In the genomic region with DNA sequence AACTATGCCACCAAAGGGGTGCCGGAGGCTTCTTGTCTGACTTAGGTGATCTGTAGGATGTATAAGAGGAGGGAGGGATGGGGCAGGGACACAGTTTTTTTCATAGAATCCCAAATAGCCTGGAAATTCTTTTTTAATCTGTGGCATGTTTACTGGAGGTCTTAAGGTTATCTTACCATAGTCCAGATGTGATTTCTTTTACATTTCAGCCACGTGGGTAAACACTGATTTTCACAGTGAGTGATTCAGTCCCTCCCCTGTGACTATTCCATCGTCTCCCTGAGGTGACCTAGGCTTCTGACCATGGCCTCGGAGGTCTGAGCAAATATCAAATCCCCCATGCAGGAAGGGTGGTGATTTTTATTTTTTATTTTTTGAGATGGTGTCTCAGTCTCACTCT, we compare ENCODE assay signal across 27 cellular contexts.
DNase-seq lines count a peak whose midpoint lies in the region; ATAC-seq and TF ChIP-seq lines count a peak whose summit lies in the region.
"Had no signal": no experiment of that assay in that cellular context is flagged by ENCODE, and none has a peak within 500 bp of the region (broad histone marks: within the 10 kb centered on the region; RNA-seq: fewer than 3 reads in every experiment).

No MANE protein-coding gene starts in this region.

- peaks cover 65% of the 10 kb centered on the region for H3K36me3 Mint-ChIP-seq in nephron progenitor cell (ENCODE audit: low read depth)
- H3K36me3 Mint-ChIP-seq: CD8-positive, alpha-beta T cell; T-cell had no signal

- peaks cover 7% of the 10 kb centered on the region for H3K9me3 Mint-ChIP-seq in nephron progenitor cell
- H3K9me3 Mint-ChIP-seq: CD8-positive, alpha-beta T cell; HFFc6; T-cell had no signal

- H3K4me3 Mint-ChIP-seq in nephron progenitor cell: no peak overlapping the region
- H3K4me3 Mint-ChIP-seq: B cell; CD8-positive, alpha-beta T cell; HFFc6; T-cell had no signal

- H3K36me3 ChIP-seq in MG63: no peaks in the 10 kb centered on the region
- H3K36me3 ChIP-seq: SJSA1 had no signal

- CTCF ChIA-PET in RWPE1 (lab: Yijun Ruan, JAX): no interaction called here

- no peak overlapping the region for H3K4me3 ChIP-seq in fibroblast of villous mesenchyme (ENCODE audit: low read depth, low read length)
- H3K4me3 ChIP-seq in MG63: no peak overlapping the region
- no peak overlapping the region for H3K4me3 ChIP-seq in coronary artery
- H3K4me3 ChIP-seq: SJSA1 had no signal

- peaks cover 45% of the 10 kb centered on the region for H3K4me1 Mint-ChIP-seq in nephron progenitor cell
- H3K4me1 Mint-ChIP-seq: B cell, T-cell had no signal

- DNase-seq in HuH-7 (ENCODE audit: low spot score) (peak; percentile 40), fibroblast of villous mesenchyme (ENCODE audit: low read depth) (peak; percentile 69), nephron progenitor cell (no peak), MG63 (no peak), RWPE1 (ENCODE audit: low spot score) (no peak), coronary artery (ENCODE audit: low spot score) (no peak)
- DNase-seq: CD8-positive, alpha-beta T cell; DMS 273 treated with DMSO at 0.1 percent for 48 hours; DMS79; EL; GF-D8; H7; HFFc6; Karpas-422; NCI-H1092 treated with DMSO at 0.1 percent for 48 hours; NCI-H1436; NCI-H1930; NCI-H2107; NCI-H524; NCI-H774; PC-3; Right ventricle myocardium superior; T-cell had no signal

- TF ChIP-seq CTCF in fibroblast of villous mesenchyme (IDR thresholded peaks at IDR 0.05; ENCODE audit: insufficient read depth, low read depth, low read length): no peak
- no peak for TF ChIP-seq CTCF in nephron progenitor cell (IDR thresholded peaks at IDR 0.05)
- no peak for TF ChIP-seq CTCF in RWPE1 (conservative IDR thresholded peaks at IDR 0.05; ENCODE audit: low read depth)
- no peak for TF ChIP-seq CTCF in coronary artery (IDR thresholded peaks at IDR 0.05)

- no peaks in the 10 kb centered on the region for H3K9me3 ChIP-seq in MG63
- H3K9me3 ChIP-seq: SJSA1 had no signal

- no peak for ATAC-seq in HG03135 (IDR thresholded peaks at IDR 0.05; ENCODE audit: unreplicated experiment)
- ATAC-seq: CD8-positive, alpha-beta T cell; PC-3; T-cell had no signal

- peaks cover 4% of the 10 kb centered on the region for H3K27me3 Mint-ChIP-seq in nephron progenitor cell (ENCODE audit: low read depth, poor library complexity)

- POLR2A ChIA-PET in RWPE1 (lab: Yijun Ruan, JAX; ENCODE audit: low non-redundant PET): no interaction called here

- H3K27me3 ChIP-seq in MG63: no peaks in the 10 kb centered on the region
- H3K27me3 ChIP-seq: SJSA1 had no signal

- peak overlapping the region; percentile 60 for H3K27ac Mint-ChIP-seq in nephron progenitor cell
- H3K27ac Mint-ChIP-seq: B cell; CD8-positive, alpha-beta T cell; HFFc6; T-cell had no signal

- H3K27ac ChIP-seq in RWPE1 (no peak overlapping the region), coronary artery (no peak overlapping the region)
- H3K27ac ChIP-seq: C4-2B, SJSA1 had no signal

Comparison
In these comparisons a context has a peak if more than half of its experiments do, and no peak if none do; other contexts are left out.
1. DNase-seq: peak in HuH-7 (single experiment) and fibroblast of villous mesenchyme (single experiment); none in nephron progenitor cell (single experiment), MG63 (single experiment), RWPE1 (single experiment) and coronary artery (single experiment).